18 cellular contexts compared by ENCODE assay signal in genomic region chr2:121349721-121350401, GRCh38.
DNase-seq lines count a peak whose midpoint lies in the region; ATAC-seq and TF ChIP-seq lines count a peak whose summit lies in the region.
"Had no signal": no experiment of that assay in that cellular context is flagged by ENCODE, and none has a peak within 500 bp of the region (broad histone marks: within the 10 kb centered on the region; RNA-seq: fewer than 3 reads in every experiment).

No MANE protein-coding gene starts in this region.

- H3K36me3 ChIP-seq in heart left ventricle = peaks cover 0 to 100% (median 97%) of the 10 kb centered on the region in 9 donors

- no peak overlapping the region for H3K4me3 ChIP-seq in heart left ventricle
- H3K4me3 ChIP-seq: HAP-1, MG63 had no signal

- no peaks in the 10 kb centered on the region for H3K4me1 Mint-ChIP-seq in natural killer cell
- H3K4me1 Mint-ChIP-seq in natural killer cell treated with Interleukin-12 subunit alpha and Interleukin-12 subunit beta and Interleukin-15 and Interleukin-18, amount 100 ng/mL, for 72 hours (ENCODE audit: low read depth in 2 of 2) = no peaks in the 10 kb centered on the region

- intact Hi-C loops in natural killer cell (cut with micrococcal nuclease) (no loop called here), heart left ventricle (cut with DNase I) (loop anchor here in 4 of 10 donors (5.0 to 10.0 kb wide), 4 partner anchors 225 to 655 kb away; no protein-coding TSS in a partner anchor)

- WGBS in heart left ventricle, 4 donors = 56 to 71% (median 63%) methylated on average over 4 of the region's 4 CpGs

- H3K27ac Mint-ChIP-seq in natural killer cell = peak overlapping the region; percentile 19 to 31
- H3K27ac Mint-ChIP-seq in natural killer cell treated with Interleukin-12 subunit alpha and Interleukin-12 subunit beta and Interleukin-15 and Interleukin-18, amount 100 ng/mL, for 72 hours = no peak overlapping the region

- no peak overlapping the region for H3K4me3 Mint-ChIP-seq in natural killer cell
- H3K4me3 Mint-ChIP-seq in natural killer cell treated with Interleukin-12 subunit alpha and Interleukin-12 subunit beta and Interleukin-15 and Interleukin-18, amount 100 ng/mL, for 72 hours = no peak overlapping the region

- no peaks in the 10 kb centered on the region for H3K27me3 Mint-ChIP-seq in natural killer cell (ENCODE audit: low read depth in 2 of 2)
- no peaks in the 10 kb centered on the region for H3K27me3 Mint-ChIP-seq in natural killer cell treated with Interleukin-12 subunit alpha and Interleukin-12 subunit beta and Interleukin-15 and Interleukin-18, amount 100 ng/mL, for 72 hours

- H3K9me3 Mint-ChIP-seq in natural killer cell = no peaks in the 10 kb centered on the region
- H3K9me3 Mint-ChIP-seq in natural killer cell treated with Interleukin-12 subunit alpha and Interleukin-12 subunit beta and Interleukin-15 and Interleukin-18, amount 100 ng/mL, for 72 hours = no peaks in the 10 kb centered on the region

- no peak for DNase-seq in natural killer cell
- no peak for DNase-seq in natural killer cell treated with Interleukin-12 subunit alpha and Interleukin-12 subunit beta and Interleukin-15 and Interleukin-18, amount 100 ng/mL, for 72 hours (ENCODE audit: low spot score)
- no peak for DNase-seq in heart left ventricle
- peak; percentile 27 for DNase-seq in myocyte (ENCODE audit: low read depth)
- no peak for DNase-seq in cortex of kidney (lab: John Stamatoyannopoulos, UW)
- DNase-seq: C1 segment of cervical spinal cord, GF-D8, IMR-90, Karpas-422, MG63, NCI-H1092, NCI-H146, NCI-H2081, NCI-H510A, NCI-H82 had no signal

- H3K27me3 ChIP-seq in heart left ventricle = no peaks in the 10 kb centered on the region
- H3K27me3 ChIP-seq: MG63 had no signal

- H3K4me1 ChIP-seq in heart left ventricle = peaks cover 0 to 22% (median 7%) of the 10 kb centered on the region in 12 donors
- H3K4me1 ChIP-seq: HAP-1 had no signal

- peaks cover 6% of the 10 kb centered on the region for H3K36me3 Mint-ChIP-seq in natural killer cell
- H3K36me3 Mint-ChIP-seq in natural killer cell treated with Interleukin-12 subunit alpha and Interleukin-12 subunit beta and Interleukin-15 and Interleukin-18, amount 100 ng/mL, for 72 hours = no peaks in the 10 kb centered on the region

- H3K27ac ChIP-seq in heart left ventricle = peak overlapping the region in 11 of 12 donors; percentile 50 to 94 (median 79)

- TF ChIP-seq CTCF in natural killer cell (IDR thresholded peaks at IDR 0.05) (no peak), heart left ventricle (IDR thresholded peaks at IDR 0.05) (no peak)

- TF ChIP-seq POLR2A in heart left ventricle (IDR thresholded peaks at IDR 0.05) = no peak

- ATAC-seq in natural killer cell = no peak
- ATAC-seq in natural killer cell treated with Interleukin-12 subunit alpha and Interleukin-12 subunit beta and Interleukin-15 and Interleukin-18, amount 100 ng/mL, for 72 hours = no peak
- ATAC-seq in heart left ventricle = peak; percentile 61 to 87 (median 70)
- ATAC-seq in SK-N-SH treated with all-trans-retinoic acid at 6 μM for 48 hours = no peak
- no peak for ATAC-seq in HG03025 (IDR thresholded peaks at IDR 0.05; ENCODE audit: low FRiP score, unreplicated experiment)

- no peaks in the 10 kb centered on the region for H3K9me3 ChIP-seq in heart left ventricle
- H3K9me3 ChIP-seq: HAP-1, MG63 had no signal

TF ChIP-seq in SK-N-SH treated with all-trans-retinoic acid at 6 μM for 48 hours, 23 proteins besides CTCF, POLR2A, EP300 and RAD21:
- TF ChIP-seq ISL1 (CRISPR knock-in tag; IDR thresholded peaks at IDR 0.05) = no peak
- TF ChIP-seq RARB (CRISPR knock-in tag; IDR thresholded peaks at IDR 0.05) = no peak
- TF ChIP-seq ZNF8 (CRISPR knock-in tag; IDR thresholded peaks at IDR 0.05) = no peak
- no peak for TF ChIP-seq OSR1 (CRISPR knock-in tag; IDR thresholded peaks at IDR 0.05)
- no peak for TF ChIP-seq TOX (CRISPR knock-in tag; IDR thresholded peaks at IDR 0.05; ENCODE audit: borderline replicate concordance)
- TF ChIP-seq ZNF70 (CRISPR knock-in tag; IDR thresholded peaks at IDR 0.05) = no peak

Comparison
In these comparisons a context has a peak if more than half of its experiments do, and no peak if none do; other contexts are left out.
1. H3K27ac Mint-ChIP-seq: peak in natural killer cell (2 of 2); none in natural killer cell treated with Interleukin-12 subunit alpha and Interleukin-12 subunit beta and Interleukin-15 and Interleukin-18, amount 100 ng/mL, for 72 hours (0 of 2).
2. ATAC-seq: peak in heart left ventricle (4 of 4); none in natural killer cell (0 of 3), natural killer cell treated with Interleukin-12 subunit alpha and Interleukin-12 subunit beta and Interleukin-15 and Interleukin-18, amount 100 ng/mL, for 72 hours (0 of 2), SK-N-SH treated with all-trans-retinoic acid at 6 μM for 48 hours (single experiment) and HG03025 (single experiment).